In the genomic region with DNA sequence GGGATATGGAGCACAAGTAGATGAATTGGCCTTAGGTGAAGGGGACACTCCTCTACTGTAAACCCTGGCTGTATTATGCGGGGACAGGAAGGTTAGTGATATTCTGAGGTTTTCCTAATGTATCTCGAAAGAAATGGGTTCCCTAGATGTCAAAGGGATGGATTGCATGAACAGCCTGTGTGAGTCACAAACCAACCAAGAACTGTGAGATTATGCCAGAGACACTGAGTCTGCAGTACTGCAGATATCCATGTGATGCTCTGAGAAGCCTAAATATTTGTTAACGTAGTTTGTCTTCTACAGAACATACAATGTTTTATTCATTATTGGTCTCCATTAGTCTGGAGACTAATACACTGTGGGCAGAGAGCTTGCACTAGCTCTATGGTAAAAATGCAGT, we compare ENCODE assay signal across 11 cellular contexts.
"Had no signal": no experiment of that assay in that cellular context is flagged by ENCODE, and none has a peak within 500 bp of the region (broad histone marks: within the 10 kb centered on the region; RNA-seq: fewer than 3 reads in every experiment).

No MANE protein-coding gene starts in this region.

- H3K27me3 ChIP-seq: adrenal gland, body of pancreas, heart left ventricle, left lung had no signal

- H3K36me3 ChIP-seq: adrenal gland, heart left ventricle, left lung had no signal

- H3K27ac ChIP-seq: adrenal gland, body of pancreas, heart left ventricle, left lung had no signal

- DNase-seq: activated CD4-positive, alpha-beta T cell treated with anti-CD3 and anti-CD28 coated beads, Interleukin-2, amount 10 ng/mL, durations not matched to agents 24 days and 14 days; activated naive CD4-positive, alpha-beta T cell treated with anti-CD3 and anti-CD28 coated beads for 36 hours; adrenal gland; body of pancreas; effector memory CD8-positive, alpha-beta T cell; heart left ventricle; islet precursor cell; left lung; natural killer cell; right cardiac atrium; T-helper 1 cell had no signal

- H3K9me3 ChIP-seq: adrenal gland, body of pancreas had no signal

- H3K4me1 ChIP-seq: adrenal gland, body of pancreas, heart left ventricle, left lung had no signal

- H3K4me3 ChIP-seq: adrenal gland, body of pancreas, heart left ventricle, left lung had no signal
